Comparison of ENCODE assay signal across 34 cellular contexts in the genomic region with DNA sequence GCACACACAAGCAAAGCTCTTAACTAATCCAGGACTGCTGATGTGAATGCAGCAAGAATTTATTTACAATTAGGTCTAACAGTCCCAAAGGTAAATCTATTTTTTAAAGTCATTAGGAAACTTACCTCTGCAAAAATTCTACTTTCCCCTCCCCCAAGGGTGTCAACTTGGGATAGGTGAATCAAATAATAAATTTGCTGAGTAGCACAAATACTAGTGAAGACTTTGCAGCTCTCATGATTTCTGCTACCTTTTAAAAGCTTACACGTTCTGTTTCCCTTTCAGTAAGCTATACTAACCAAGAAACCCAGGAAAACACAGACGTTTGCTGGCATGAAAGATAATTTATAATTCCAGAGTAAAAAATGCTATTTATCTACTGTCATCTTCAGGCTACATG.
"Had no signal": no experiment of that assay in that cellular context is flagged by ENCODE, and none has a peak within 500 bp of the region (broad histone marks: within the 10 kb centered on the region; RNA-seq: fewer than 3 reads in every experiment).

No MANE protein-coding gene starts in this region.

- H3K27me3 ChIP-seq: adrenal gland, ascending aorta, body of pancreas, brain microvascular endothelial cell, breast epithelium, cardiac muscle cell had no signal

- H3K4me1 ChIP-seq: adrenal gland, body of pancreas, breast epithelium had no signal

- H3K27ac ChIP-seq: adrenal gland, ascending aorta, body of pancreas, brain microvascular endothelial cell, breast epithelium, cardiac muscle cell had no signal

- FAIRE-seq: astrocyte, bronchial epithelial cell had no signal

- ATAC-seq: activated naive CD4-positive, alpha-beta T cell treated with anti-CD3 and anti-CD28 coated beads, Interleukin-2, amount 50 U/mL, for 72 hours; activated naive CD8-positive, alpha-beta T cell treated with anti-CD3 and anti-CD28 coated beads, Interleukin-2, amount 50 U/mL, for 24 hours; activated T-cell treated with anti-CD3 and anti-CD28 coated beads, Interleukin-2, amount 50 U/mL, for 4 hours; activated T-cell treated with anti-CD3 and anti-CD28 coated beads, Interleukin-2, amount 50 U/mL, for 72 hours; activated T-helper 17 cell treated with anti-CD3 and anti-CD28 coated beads, Interleukin-2, amount 50 U/mL, for 72 hours; body of pancreas had no signal

- H3K9me3 ChIP-seq: adrenal gland, ascending aorta, body of pancreas had no signal

- H3K36me3 ChIP-seq: adrenal gland, ascending aorta, brain microvascular endothelial cell, breast epithelium, cardiac muscle cell had no signal

- H3K4me3 ChIP-seq: adrenal gland, ascending aorta, body of pancreas, breast epithelium, cardiac muscle cell had no signal

- DNase-seq: activated effector memory CD4-positive, alpha-beta T cell treated with anti-CD3 and anti-CD28 coated beads, Interleukin-2, amount 50 U/mL, for 16 hours; activated effector memory CD4-positive, alpha-beta T cell treated with Interleukin-2 at 50 U/mL for 16 hours; activated gamma-delta T cell; activated gamma-delta T cell treated with Interleukin-2 at 50 U/mL for 16 hours; activated naive CD4-positive, alpha-beta T cell; activated naive CD4-positive, alpha-beta T cell treated with anti-CD3 and anti-CD28 coated beads for 36 hours; activated naive CD4-positive, alpha-beta T cell treated with anti-CD3 and anti-CD28 coated beads, Interleukin-2, amount 10 ng/mL, durations not matched to agents 7 days and 5 days; activated naive CD4-positive, alpha-beta T cell treated with anti-CD3 and anti-CD28 coated beads, Interleukin-2, amount 50 U/mL, for 16 hours; activated naive CD4-positive, alpha-beta T cell treated with Interleukin-2 at 50 U/mL for 16 hours; activated naive CD8-positive, alpha-beta T cell treated with anti-CD3 and anti-CD28 coated beads for 36 hours; activated naive CD8-positive, alpha-beta T cell treated with anti-CD3 and anti-CD28 coated beads, Interleukin-2, amount 10 ng/mL, durations not matched to agents 7 days and 5 days; activated naive CD8-positive, alpha-beta T cell treated with anti-CD3 and anti-CD28 coated beads, Interleukin-2, amount 50 U/mL, for 24 hours; activated T-cell treated with anti-CD3 and anti-CD28 coated beads, Interleukin-2, amount 50 U/mL, for 1 hour; activated T-cell treated with anti-CD3 and anti-CD28 coated beads, Interleukin-2, amount 50 U/mL, for 24 hours; activated T-cell treated with anti-CD3 and anti-CD28 coated beads, Interleukin-2, amount 50 U/mL, for 4 hours; activated T-cell treated with anti-CD3 and anti-CD28 coated beads, Interleukin-2, amount 50 U/mL, for 48 hours; activated T-cell treated with anti-CD3 and anti-CD28 coated beads, Interleukin-2, amount 50 U/mL, for 72 hours; adrenal gland; amniotic stem cell; amygdala; anterior cingulate cortex; aorta; body of pancreas; brain microvascular endothelial cell; caudate nucleus; central memory CD4-positive, alpha-beta T cell; cerebellar nuclear complex had no signal
